Comparison of ENCODE assay signal across 8 cellular contexts in genomic region chr19:49637865-49638350, GRCh38. TPM values are rescaled to one million over a fixed set of nuclear protein-coding genes. Genes with fewer than 3 reads are reported as not detected.
DNase-seq lines count a peak whose midpoint lies in the region; ATAC-seq lines count a peak whose summit lies in the region.

No MANE protein-coding gene starts in this region.

- ATAC-seq in GM19324 (IDR thresholded peaks at IDR 0.05; ENCODE audit: low FRiP score, unreplicated experiment) = no peak

- H3K4me1 ChIP-seq in SJCRH30 = peaks cover 11% of the 10 kb centered on the region

- H3K36me3 ChIP-seq in SJCRH30 = no peaks in the 10 kb centered on the region

- DNase-seq in DMS 273 (lab: John Stamatoyannopoulos, UW; ENCODE audit: unreplicated experiment) (peak; percentile 53), DMS 273 treated with DMSO at 0.1 percent for 48 hours (lab: John Stamatoyannopoulos, UW) (no peak), SJCRH30 (peak; percentile 53 to 62), epidermal melanocyte (ENCODE audit: insufficient read length, low spot score) (peak; percentile 81), mucosa of gallbladder (ENCODE audit: low spot score) (peak; percentile 83), posterior cingulate gyrus (no peak), NCI-H2227 treated with DMSO at 0.1 percent for 48 hours (lab: John Stamatoyannopoulos, UW) (no peak)

- H3K4me3 ChIP-seq in SJCRH30 = no peak overlapping the region

- H3K27ac ChIP-seq in SJCRH30 = no peak overlapping the region

- H3K27me3 ChIP-seq in SJCRH30 = no peaks in the 10 kb centered on the region

- intact Hi-C loops in posterior cingulate gyrus (cut with DNase I) = no loop called here

- no peaks in the 10 kb centered on the region for H3K9me3 ChIP-seq in SJCRH30 (replicated peaks)

RNA-seq across cellular contexts. Expression of gene RRAS, which starts 2.0 kb away (rescaled TPM):
- total RNA-seq in SJCRH30 (2014; rRNA removed; shearing (Covaris generic)) = 7.5 and 7.6 TPM in 2 replicates
- total RNA-seq in mucosa of gallbladder = 96.1 TPM

RNA-seq across cellular contexts. Expression of gene SCAF1, which starts 4.1 kb away (rescaled TPM):
- total RNA-seq in SJCRH30 (2014; rRNA removed; shearing (Covaris generic)) = 15.9 and 16.3 TPM in 2 replicates
- total RNA-seq in mucosa of gallbladder = 86.0 TPM

RNA-seq across cellular contexts. Expression of gene IRF3, which starts 27.7 kb away (rescaled TPM):
- total RNA-seq in SJCRH30 (2014; rRNA removed; shearing (Covaris generic)) = 35.1 and 38.6 TPM in 2 replicates
- 174 TPM for total RNA-seq in mucosa of gallbladder

RNA-seq across cellular contexts. Expression of gene BCL2L12, which starts 27.8 kb away (rescaled TPM):
- 45.2 and 61.7 TPM in 2 replicates for total RNA-seq in SJCRH30 (2014; rRNA removed; shearing (Covaris generic))
- total RNA-seq in mucosa of gallbladder = 18.9 TPM

RNA-seq across cellular contexts. Expression of gene PRMT1, which starts 39.2 kb away (rescaled TPM):
- total RNA-seq in SJCRH30 (2014; rRNA removed; shearing (Covaris generic)) = 385 and 390 TPM in 2 replicates
- 103 TPM for total RNA-seq in mucosa of gallbladder

Comparison
In these comparisons a context has a peak if more than half of its experiments do, and no peak if none do; other contexts are left out.
1. DNase-seq: peak in DMS 273 (single experiment), SJCRH30 (2 of 2), epidermal melanocyte (single experiment) and mucosa of gallbladder (single experiment); none in DMS 273 treated with DMSO at 0.1 percent for 48 hours (single experiment), posterior cingulate gyrus (0 of 10) and NCI-H2227 treated with DMSO at 0.1 percent for 48 hours (single experiment).
2. RNA of gene RRAS, which starts 2.0 kb away (total RNA-seq): 96.1 TPM in mucosa of gallbladder (single experiment); 7.5 to 7.6 TPM in SJCRH30; every median in the first group is over 10 times any median in the second.